9 cellular contexts compared by ENCODE assay signal in genomic region chr2:24365051-24365450, GRCh38. TPM values are rescaled to one million over a fixed set of nuclear protein-coding genes. Genes with fewer than 3 reads are reported as not detected.
DNase-seq lines count a peak whose midpoint lies in the region; ATAC-seq, FAIRE-seq and TF ChIP-seq lines count a peak whose summit lies in the region.
"Had no signal": no experiment of that assay in that cellular context is flagged by ENCODE, and none has a peak within 500 bp of the region (broad histone marks: within the 10 kb centered on the region; RNA-seq: fewer than 3 reads in every experiment).

No MANE protein-coding gene starts in this region.

- H2AFZ ChIP-seq in K562 (ENCODE audit: low read depth, low read length): peak overlapping the region; percentile 37

- peak; percentile 80 for FAIRE-seq in K562 (lab: Jason Lieb, UNC)
- no peak for FAIRE-seq in urothelium cell line (lab: Jason Lieb, UNC)

- no peak for TF ChIP-seq RAD21 in K562 (CRISPR knock-in tag; conservative IDR thresholded peaks at IDR 0.05 in 1 of 2, IDR thresholded peaks at IDR 0.05 in 1 of 2)

- no peaks in the 10 kb centered on the region for H3K36me3 Mint-ChIP-seq in CD8-positive, alpha-beta T cell

- no peak overlapping the region for H3K4me3 ChIP-seq in K562
- H3K4me3 ChIP-seq in right lobe of liver: no peak overlapping the region
- H3K4me3 ChIP-seq in CD8-positive, alpha-beta T cell (ENCODE audit: low read depth, low read length): no peak overlapping the region

- H3K9me3 Mint-ChIP-seq in CD8-positive, alpha-beta T cell: no peaks in the 10 kb centered on the region

- intact Hi-C loops in K562 (cut with micrococcal nuclease): no loop called here
- intact Hi-C loops in right lobe of liver (cut with DNase I): no loop called here
- intact Hi-C loops in CD8-positive, alpha-beta T cell (cut with DNase I, micrococcal nuclease): no loop called here

- in situ Hi-C loops in K562 (cut with MboI): no loop called here

- 15% methylated on average over 7 of the region's 7 CpGs for WGBS in K562 (ENCODE audit: insufficient coverage, low coverage, missing lambda C conversion rate)
- WGBS in right lobe of liver (ENCODE audit: insufficient coverage, low coverage, low lambda C conversion rate, missing lambda C conversion rate): 39% methylated on average over 4 of the region's 7 CpGs

- H4K20me1 ChIP-seq in K562 (replicated peaks; ENCODE audit: control insufficient read depth, insufficient read depth, low read length): no peaks in the 10 kb centered on the region

- H3K9me3 ChIP-seq in K562 (replicated peaks; ENCODE audit: control insufficient read depth, insufficient read depth, low read depth, low read length) (no peaks in the 10 kb centered on the region), right lobe of liver (no peaks in the 10 kb centered on the region)
- no peaks in the 10 kb centered on the region for H3K9me3 ChIP-seq in CD8-positive, alpha-beta T cell (ENCODE audit: low read length)

- POLR2A ChIA-PET in K562 (lab: Yijun Ruan, JAX): no interaction called here
- POLR2A ChIA-PET in CD8-positive, alpha-beta T cell (lab: Charles Lee): no interaction called here

- TF ChIP-seq EP300 in K562 (IDR thresholded peaks at IDR 0.05; ENCODE audit: low read length): no peak

- CTCF ChIA-PET in K562 (lab: Yijun Ruan, JAX; ENCODE audit: low intra/inter-chr PET ratio): no interaction called here
- CTCF ChIA-PET in CD8-positive, alpha-beta T cell (lab: Charles Lee): no interaction called here

- no peaks in the 10 kb centered on the region for H3K9me1 ChIP-seq in K562 (ENCODE audit: control insufficient read depth, insufficient read depth, low read length)

- DNase-seq in NCI-H1417 (lab: John Stamatoyannopoulos, UW): peak in 2 of 3 experiments; percentile 45 to 76
- DNase-seq in NCI-H1417 treated with DMSO at 0.1 percent for 48 hours (lab: John Stamatoyannopoulos, UW): no peak
- peak in 3 of 4 experiments; percentile 26 to 67 (median 46) for DNase-seq in K562 (ENCODE audit: extremely low read depth in 1 of 4, low spot score in 3 of 4)
- peak; percentile 66 to 72 (median 70) for DNase-seq in right lobe of liver
- no peak for DNase-seq in CD8-positive, alpha-beta T cell
- DNase-seq in urothelium cell line (ENCODE audit: low spot score): no peak
- no peak for DNase-seq in T1000 (lab: John Stamatoyannopoulos, UW)
- no peak for DNase-seq in NCI-H2227 treated with DMSO at 0.1 percent for 48 hours (lab: John Stamatoyannopoulos, UW)

- no peak overlapping the region for H3K4me3 Mint-ChIP-seq in CD8-positive, alpha-beta T cell

- BruUV-seq in K562 (replicated peaks; lab: Mats Ljungman, UMichigan): no TSS peak

- H3K4me2 ChIP-seq in K562 (ENCODE audit: insufficient read depth, low read length): peak overlapping the region; percentile 11; the same call in 1 of the 2 replicates

- no peaks in the 10 kb centered on the region; the same call in 2 of the 3 replicates for H3K79me2 ChIP-seq in K562 (ENCODE audit: control insufficient read depth, insufficient read depth, low read length)

- peaks cover 15 to 17% of the 10 kb centered on the region in 2 experiments for H3K4me1 ChIP-seq in K562 (replicated peaks in 1 of 2; ENCODE audit: control insufficient read depth in 2 of 2, insufficient read depth in 2 of 2, low read length in 2 of 2)
- no peaks in the 10 kb centered on the region for H3K4me1 ChIP-seq in right lobe of liver
- peaks cover 6% of the 10 kb centered on the region for H3K4me1 ChIP-seq in CD8-positive, alpha-beta T cell (ENCODE audit: insufficient read depth, low read length)

- no peaks in the 10 kb centered on the region for H3K27me3 Mint-ChIP-seq in CD8-positive, alpha-beta T cell (ENCODE audit: low read depth)

- ATAC-seq in K562 (peak; percentile 62), right lobe of liver (peak; percentile 26 to 45 (median 36))
- ATAC-seq in CD8-positive, alpha-beta T cell: no peak

- H3K36me3 ChIP-seq in K562 (ENCODE audit: control insufficient read depth, insufficient read depth, low read length) (no peaks in the 10 kb centered on the region), right lobe of liver (no peaks in the 10 kb centered on the region)
- H3K36me3 ChIP-seq in CD8-positive, alpha-beta T cell (ENCODE audit: insufficient read depth, low read length): no peaks in the 10 kb centered on the region

- no peaks in the 10 kb centered on the region for H3K27me3 ChIP-seq in K562 (ENCODE audit: control insufficient read depth in 2 of 2, insufficient read depth in 2 of 2, low read length in 2 of 2)
- no peaks in the 10 kb centered on the region for H3K27me3 ChIP-seq in right lobe of liver
- no peaks in the 10 kb centered on the region for H3K27me3 ChIP-seq in CD8-positive, alpha-beta T cell (ENCODE audit: insufficient read depth, low read length)

- TF ChIP-seq CTCF in K562 (IDR thresholded peaks at IDR 0.05 in 2 of 3, conservative IDR thresholded peaks at IDR 0.05 in 1 of 3; ENCODE audit: insufficient read depth in 2 of 3, low read depth in 1 of 3, low read length in 3 of 3) (no peak), right lobe of liver (IDR thresholded peaks at IDR 0.05) (no peak)
- no peak for TF ChIP-seq CTCF in CD8-positive, alpha-beta T cell (IDR thresholded peaks at IDR 0.05)

- H3K27ac ChIP-seq in K562 (ENCODE audit: extremely low read depth, low read depth, low read length) (no peak overlapping the region), right lobe of liver (peak overlapping the region in 1 of 3 donors; percentile 29)
- no peak overlapping the region for H3K27ac ChIP-seq in CD8-positive, alpha-beta T cell (ENCODE audit: low read depth, low read length)
- H3K27ac ChIP-seq: HL-60 had no signal

- H3K4me1 Mint-ChIP-seq in CD8-positive, alpha-beta T cell (ENCODE audit: low read depth): peaks cover 5% of the 10 kb centered on the region

- 0 out of 4 replicates have a peak overlapping the region, but pooled peaks of 1 of the 2 experiments have one; percentile 0 for H3K9ac ChIP-seq in K562 (ENCODE audit: insufficient read depth in 1 of 2, low read depth in 2 of 2, low read length in 2 of 2)

- H3K27ac Mint-ChIP-seq in CD8-positive, alpha-beta T cell: no peak overlapping the region

- no peak for TF ChIP-seq POLR2A in K562 (conservative IDR thresholded peaks at IDR 0.05)
- no peak for TF ChIP-seq POLR2A in right lobe of liver (IDR thresholded peaks at IDR 0.05)

TF ChIP-seq in K562, 482 proteins besides CTCF, POLR2A, EP300 and RAD21 (continues in another document):
- TF ChIP-seq, protein P1, sequence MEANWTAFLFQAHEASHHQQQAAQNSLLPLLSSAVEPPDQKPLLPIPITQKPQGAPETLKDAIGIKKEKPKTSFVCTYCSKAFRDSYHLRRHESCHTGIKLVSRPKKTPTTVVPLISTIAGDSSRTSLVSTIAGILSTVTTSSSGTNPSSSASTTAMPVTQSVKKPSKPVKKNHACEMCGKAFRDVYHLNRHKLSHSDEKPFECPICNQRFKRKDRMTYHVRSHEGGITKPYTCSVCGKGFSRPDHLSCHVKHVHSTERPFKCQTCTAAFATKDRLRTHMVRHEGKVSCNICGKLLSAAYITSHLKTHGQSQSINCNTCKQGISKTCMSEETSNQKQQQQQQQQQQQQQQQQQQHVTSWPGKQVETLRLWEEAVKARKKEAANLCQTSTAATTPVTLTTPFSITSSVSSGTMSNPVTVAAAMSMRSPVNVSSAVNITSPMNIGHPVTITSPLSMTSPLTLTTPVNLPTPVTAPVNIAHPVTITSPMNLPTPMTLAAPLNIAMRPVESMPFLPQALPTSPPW (CRISPR knock-in tag; IDR thresholded peaks at IDR 0.05): no peak
- TF ChIP-seq L3MBTL2 (IDR thresholded peaks at IDR 0.05) (no peak), SIX5 (IDR thresholded peaks at IDR 0.05; ENCODE audit: borderline replicate concordance in 1 of 2, insufficient read depth in 1 of 2, low read depth in 1 of 2, low read length in 2 of 2) (no peak), NR2C2 (CRISPR knock-in tag; IDR thresholded peaks at IDR 0.05) (no peak), NR2C2 (tag; IDR thresholded peaks at IDR 0.05) (peak; percentile 41; the same call in 1 of the 2 replicates), UBTF (IDR thresholded peaks at IDR 0.05; ENCODE audit: borderline replicate concordance in 1 of 2, low read depth in 2 of 2, low read length in 2 of 2) (no peak), ZNF830 (CRISPR knock-in tag; IDR thresholded peaks at IDR 0.05) (no peak)

RNA-seq across cellular contexts. Expression of gene ITSN2, which starts 4.7 kb away (rescaled TPM):
- total RNA-seq in K562 (2011; cell fraction: chromatin; rRNA removed; ENCODE audit: low replicate concordance): 15.5 and 26.4 TPM in 2 replicates
- total RNA-seq in K562 (2011; cell fraction: nucleolus; rRNA removed): 3.3 and 6.2 TPM in 2 replicates
- total RNA-seq in K562 (2011; cell fraction: nucleoplasm; rRNA removed): 12.0 and 18.2 TPM in 2 replicates
- total RNA-seq in K562 (2014; rRNA removed) (12.5 and 15.2 TPM in 2 replicates), K562 (2014; rRNA removed; fragmentation: Illumina TruSeq; extraction: Trizol) (16.4 and 18.7 TPM in 2 replicates), K562 (2015; rRNA removed; fragmentation: Illumina TruSeq; extraction: Trizol) (13.8 and 15.0 TPM in 2 replicates), K562 (2021) (16.6 and 19.9 TPM in 2 replicates), right lobe of liver (10 to 100 TPM; 22.6 to 34.1 (median 28.9) TPM)
- polyA plus RNA-seq in K562 (2011; rRNA removed) (13.2 and 15.4 TPM in 2 replicates), K562 (2014; fragmentation: Illumina TruSeq; extraction: Trizol) (13.3 and 16.3 TPM in 2 replicates), K562 (2014; fragmentation: Nextera tagmentation; extraction: Ambion mirVana) (1 to 10 TPM; 6.6 to 6.7 TPM), K562 (2014; rRNA removed) (9.9 and 16.6 TPM in 2 replicates)
- 6.7 and 9.2 TPM in 2 replicates for polyA plus RNA-seq in K562 (2011; cell fraction: cytosol; rRNA removed)
- polyA plus RNA-seq in K562 (2011; cell fraction: nucleus; rRNA removed): 23.8 and 26.9 TPM in 2 replicates
- 11.0 and 16.4 TPM in 2 replicates for polyA plus RNA-seq in K562 (2012)
- polyA minus RNA-seq in K562 (2011; rRNA and poly(A)+ RNA removed): 25.8 and 26.9 TPM in 2 replicates
- 9.6 and 12.5 TPM in 2 replicates for polyA minus RNA-seq in K562 (2011; cell fraction: cytosol; rRNA and poly(A)+ RNA removed)
- polyA minus RNA-seq in K562 (2011; cell fraction: nucleus; rRNA and poly(A)+ RNA removed): 8.9 and 15.6 TPM in 2 replicates
- 10 to 100 TPM; 86.0 to 89.3 TPM for total RNA-seq in CD8-positive, alpha-beta T cell

Comparison
In these comparisons a context has a peak if more than half of its experiments do, and no peak if none do; other contexts are left out.
1. DNase-seq: peak in NCI-H1417 (2 of 3), K562 (3 of 4) and right lobe of liver (3 of 3); none in NCI-H1417 treated with DMSO at 0.1 percent for 48 hours (single experiment), CD8-positive, alpha-beta T cell (0 of 7), urothelium cell line (single experiment), T1000 (single experiment) and NCI-H2227 treated with DMSO at 0.1 percent for 48 hours (single experiment).